Comparison of ENCODE assay signal across 8 cellular contexts in the genomic region with DNA sequence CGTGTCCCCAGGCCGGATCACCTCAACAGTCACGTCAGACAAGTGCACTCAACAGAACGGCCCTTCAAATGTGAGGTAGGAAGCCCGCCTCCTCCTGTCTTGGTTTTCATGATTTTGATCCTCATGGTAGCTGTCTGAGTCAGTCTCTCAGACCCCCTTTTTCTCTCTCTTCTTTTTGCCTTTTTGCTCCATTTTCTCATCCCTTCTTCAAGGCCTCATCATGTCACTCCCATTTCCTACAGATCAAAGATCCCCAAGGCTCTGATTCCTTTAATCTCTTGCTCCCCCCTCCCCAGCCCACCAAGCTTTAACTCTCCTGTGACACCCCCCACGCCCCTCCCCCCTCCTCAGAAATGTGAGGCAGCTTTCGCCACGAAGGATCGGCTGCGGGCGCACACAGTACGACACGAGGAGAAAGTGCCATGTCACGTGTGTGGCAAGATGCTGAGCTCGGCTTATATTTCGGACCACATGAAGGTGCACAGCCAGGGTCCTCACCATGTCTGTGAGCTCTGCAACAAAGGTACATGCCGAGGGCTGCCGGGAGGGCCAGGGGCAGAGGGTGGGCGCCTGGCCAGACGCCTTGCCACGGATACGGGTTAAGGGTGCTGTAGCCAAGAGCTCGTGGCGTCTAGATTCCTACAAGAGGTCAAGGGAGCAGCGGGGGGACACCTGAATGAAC. TPM values are rescaled to one million over a fixed set of nuclear protein-coding genes. Genes with fewer than 3 reads are reported as not detected.
DNase-seq lines count a peak whose midpoint lies in the region; ATAC-seq, FAIRE-seq and TF ChIP-seq lines count a peak whose summit lies in the region.

No MANE protein-coding gene starts in this region.

- TF ChIP-seq CTCF in CD14-positive monocyte (IDR thresholded peaks at IDR 0.05) (no peak), bronchial epithelial cell (IDR thresholded peaks at IDR 0.05; ENCODE audit: insufficient read depth, low read length, severe bottlenecking) (no peak)

- intact Hi-C loops in CD14-positive monocyte (cut with micrococcal nuclease) = loop anchor here in 1 of 2 donors (5.0 kb wide), 1 partner anchor 39 kb away; no protein-coding TSS in a partner anchor

- peaks cover 31 to 61% of the 10 kb centered on the region in 2 donors for H3K4me1 ChIP-seq in muscle layer of duodenum (ENCODE audit: control insufficient read depth in 1 of 2, insufficient read depth in 2 of 2, low read length in 2 of 2)

- peaks cover 61% of the 10 kb centered on the region for H3K4me1 Mint-ChIP-seq in CD14-positive monocyte

- peaks cover 21 to 33% of the 10 kb centered on the region in 2 donors for H3K36me3 Mint-ChIP-seq in CD14-positive monocyte

- H3K27ac ChIP-seq in muscle layer of duodenum (ENCODE audit: low read length) = peak overlapping the region; percentile 91

- H3K9me3 ChIP-seq in muscle layer of duodenum (ENCODE audit: control insufficient read depth in 1 of 2, low read length in 2 of 2) = no peaks in the 10 kb centered on the region

- H3K9me3 Mint-ChIP-seq in CD14-positive monocyte = peaks cover 0 to 8% (median 3%) of the 10 kb centered on the region in 7 donors

- ATAC-seq in GM21786 (IDR thresholded peaks at IDR 0.05; ENCODE audit: unreplicated experiment) (no peak), HG02981 (IDR thresholded peaks at IDR 0.05; ENCODE audit: unreplicated experiment) (no peak)

- H3K4me3 ChIP-seq in bronchial epithelial cell (ENCODE audit: low read depth, low read length) (peak overlapping the region; percentile 63), muscle layer of duodenum (ENCODE audit: low read depth in 1 of 2, low read length in 2 of 2) (peak overlapping the region; percentile 64 to 80)

- H3K27ac Mint-ChIP-seq in CD14-positive monocyte = peak overlapping the region; percentile 85 to 96 (median 93)

- DNase-seq in CD14-positive monocyte (ENCODE audit: low spot score) (no peak), NCI-H69 (lab: John Stamatoyannopoulos, UW) (peak; percentile 49), bronchial epithelial cell (ENCODE audit: low read depth) (no peak), NCI-H1105 (lab: John Stamatoyannopoulos, UW) (no peak), cerebellum (ENCODE audit: low spot score) (no peak)

- H3K27me3 ChIP-seq in bronchial epithelial cell (ENCODE audit: control insufficient read depth, insufficient read depth, low read length) (no peaks in the 10 kb centered on the region), muscle layer of duodenum (ENCODE audit: low read depth, low read length) (no peaks in the 10 kb centered on the region)

- H3K36me3 ChIP-seq in bronchial epithelial cell (ENCODE audit: control insufficient read depth, insufficient read depth, low read length) (peaks cover 13% of the 10 kb centered on the region), muscle layer of duodenum (ENCODE audit: control insufficient read depth in 1 of 2, insufficient read depth in 2 of 2, low read length in 2 of 2) (peaks cover 6 to 17% of the 10 kb centered on the region in 2 donors)

- H3K27me3 Mint-ChIP-seq in CD14-positive monocyte (ENCODE audit: low read depth in 3 of 3) = peaks cover 19 to 26% (median 23%) of the 10 kb centered on the region in 3 donors

- H3K4me3 Mint-ChIP-seq in CD14-positive monocyte = peak overlapping the region; percentile 75 to 89

- no peak for FAIRE-seq in bronchial epithelial cell (lab: Jason Lieb, UNC)

RNA-seq across cellular contexts. Expression of a gene that starts 2.0 kb away (rescaled TPM):
- polyA plus RNA-seq in CD14-positive monocyte = 10 to 100 TPM; 14.2 to 18.8 TPM
- total RNA-seq in bronchial epithelial cell (125 and 168 TPM in 2 replicates), cerebellum (150 TPM)

RNA-seq across cellular contexts. Expression of a gene that starts 3.6 kb away (rescaled TPM):
- polyA plus RNA-seq in CD14-positive monocyte = not detected
- not detected in 2 replicates for total RNA-seq in bronchial epithelial cell
- 18.1 TPM for total RNA-seq in cerebellum

RNA-seq across cellular contexts. Expression of a gene that starts 7.6 kb away (rescaled TPM):
- polyA plus RNA-seq in CD14-positive monocyte = 10 to 100 TPM; 36.3 to 43.4 TPM
- total RNA-seq in bronchial epithelial cell (15.2 and 24.7 TPM in 2 replicates), cerebellum (12.2 TPM)

RNA-seq across cellular contexts. Expression of a gene that starts 11.9 kb away (rescaled TPM):
- polyA plus RNA-seq in CD14-positive monocyte = 100 to 1,000 TPM; 146 to 185 TPM
- total RNA-seq in bronchial epithelial cell = 87.1 and 118 TPM in 2 replicates
- 6.7 TPM for total RNA-seq in cerebellum

RNA-seq across cellular contexts. Expression of a gene that starts 17.8 kb away (rescaled TPM):
- 10 to 100 TPM; 22.0 to 28.9 TPM for polyA plus RNA-seq in CD14-positive monocyte
- 11.3 and 12.0 TPM in 2 replicates for total RNA-seq in bronchial epithelial cell
- 49.2 TPM for total RNA-seq in cerebellum

Comparison
In these comparisons a context has a peak if more than half of its experiments do, and no peak if none do; other contexts are left out.
1. RNA of a gene that starts 3.6 kb away (total RNA-seq): 18.1 TPM in cerebellum (single experiment); not detected in bronchial epithelial cell; every median in the first group is over 10 times any median in the second.